ENCODE assay signal across 1 cellular context in genomic region chr18:45167631-45168225, GRCh38.
TF ChIP-seq lines count a peak whose summit lies in the region.

No MANE protein-coding gene starts in this region.

TF ChIP-seq in IMR-90, 13 proteins besides CTCF, POLR2A, EP300 and RAD21:
- TF ChIP-seq SMC3 (IDR thresholded peaks at IDR 0.05; ENCODE audit: low read depth, low read length) (no peak), FOS (IDR thresholded peaks at IDR 0.05; ENCODE audit: low read depth, low read length) (0 out of 2 replicates have a peak, but pooled peaks have one; percentile 2), BHLHE40 (IDR thresholded peaks at IDR 0.05; ENCODE audit: low read depth, low read length) (no peak)
